32 cellular contexts compared by ENCODE assay signal in genomic region chr9:129661029-129661428, GRCh38. TPM values are rescaled to one million over a fixed set of nuclear protein-coding genes. Genes with fewer than 3 reads are reported as not detected.
"Had no signal": no experiment of that assay in that cellular context is flagged by ENCODE, and none has a peak within 500 bp of the region (broad histone marks: within the 10 kb centered on the region; RNA-seq: fewer than 3 reads in every experiment).

No MANE protein-coding gene starts in this region.

- H3K27ac Mint-ChIP-seq: stimulated activated effector memory CD8-positive, alpha-beta T cell treated with anti-CD3 and anti-CD28 coated beads, Interleukin-12 subunit alpha, Interleukin-12 subunit beta, amount 100 ng/mL, for 72 hours; stimulated activated memory B cell treated with anti-CD40 and anti-IgM and Interleukin-4, amounts not matched to agents 10 μg/mL and 1 μg/mL and 100 μg/mL, for 72 hours; stimulated activated naive B cell treated with anti-CD40 and anti-IgM and Interleukin-4, amounts not matched to agents 10 μg/mL and 1 μg/mL and 100 μg/mL, for 72 hours; stimulated activated naive CD8-positive, alpha-beta T cell treated with anti-CD3 and anti-CD28 coated beads, Interleukin-15, amount 100 ng/mL, for 72 hours; stimulated activated naive CD8-positive, alpha-beta T cell treated with anti-CD3 and anti-CD28 coated beads, Interleukin-15, Interleukin-2, amounts not matched to agents 100 ng/mL and 50 ng/mL, for 24 hours; type B pancreatic cell had no signal

- H3K9me3 ChIP-seq: stomach, suprapubic skin, testis, thoracic aorta, thyroid gland, tibial artery, tibial nerve, transverse colon, upper lobe of left lung, upper lobe of right lung, uterus, vagina had no signal

- H3K36me3 Mint-ChIP-seq: stimulated activated effector memory CD8-positive, alpha-beta T cell treated with anti-CD3 and anti-CD28 coated beads, Interleukin-12 subunit alpha, Interleukin-12 subunit beta, amount 100 ng/mL, for 72 hours; stimulated activated memory B cell treated with anti-CD40 and anti-IgM and Interleukin-4, amounts not matched to agents 10 μg/mL and 1 μg/mL and 100 μg/mL, for 72 hours; stimulated activated naive B cell treated with anti-CD40 and anti-IgM and Interleukin-4, amounts not matched to agents 10 μg/mL and 1 μg/mL and 100 μg/mL, for 72 hours; type B pancreatic cell had no signal

- ATAC-seq: stimulated activated effector memory CD8-positive, alpha-beta T cell treated with anti-CD3 and anti-CD28 coated beads, Interleukin-12 subunit alpha, Interleukin-12 subunit beta, amount 100 ng/mL, for 72 hours; stimulated activated memory B cell treated with anti-CD40 and anti-IgM and Interleukin-4, amounts not matched to agents 10 μg/mL and 1 μg/mL and 100 μg/mL, for 72 hours; stimulated activated naive B cell treated with anti-CD40 and anti-IgM and Interleukin-4, amounts not matched to agents 10 μg/mL and 1 μg/mL and 100 μg/mL, for 72 hours; stimulated activated naive CD8-positive, alpha-beta T cell treated with anti-CD3 and anti-CD28 coated beads, Interleukin-15, amount 100 ng/mL, for 72 hours; stimulated activated naive CD8-positive, alpha-beta T cell treated with anti-CD3 and anti-CD28 coated beads, Interleukin-15, Interleukin-2, amounts not matched to agents 100 U/mL and 50 U/mL, for 24 hours; upper lobe of right lung had no signal

- H3K4me1 ChIP-seq: testis, uterus had no signal

- H3K36me3 ChIP-seq: stomach, suprapubic skin, thoracic aorta, thyroid gland, tibial artery, tibial nerve, transverse colon, upper lobe of left lung, upper lobe of right lung, uterus, vagina had no signal

- H3K4me3 Mint-ChIP-seq: stimulated activated effector memory CD8-positive, alpha-beta T cell treated with anti-CD3 and anti-CD28 coated beads, Interleukin-12 subunit alpha, Interleukin-12 subunit beta, amount 100 ng/mL, for 72 hours; stimulated activated memory B cell treated with anti-CD40 and anti-IgM and Interleukin-4, amounts not matched to agents 10 μg/mL and 1 μg/mL and 100 μg/mL, for 72 hours; stimulated activated naive B cell treated with anti-CD40 and anti-IgM and Interleukin-4, amounts not matched to agents 10 μg/mL and 1 μg/mL and 100 μg/mL, for 72 hours; stimulated activated naive CD8-positive, alpha-beta T cell treated with anti-CD3 and anti-CD28 coated beads, Interleukin-15, amount 100 ng/mL, for 72 hours; stimulated activated naive CD8-positive, alpha-beta T cell treated with anti-CD3 and anti-CD28 coated beads, Interleukin-15, Interleukin-2, amounts not matched to agents 100 ng/mL and 50 ng/mL, for 24 hours; type B pancreatic cell had no signal

- DNase-seq: stimulated activated CD4-positive, alpha-beta T cell treated with anti-CD3 and anti-CD28 coated beads, Interleukin-2, amount 100 ng/mL, for 48 hours; stimulated activated CD4-positive, alpha-beta T cell treated with anti-CD3 and anti-CD28 coated beads, Interleukin-4, amount 100 ng/mL, for 1 hour; stimulated activated CD4-positive, alpha-beta T cell treated with anti-CD3 and anti-CD28 coated beads, Interleukin-4, amount 100 ng/mL, for 24 hours; stimulated activated CD4-positive, alpha-beta T cell treated with anti-CD3 and anti-CD28 coated beads, Interleukin-4, amount 100 ng/mL, for 4 hours; stimulated activated CD8-positive, alpha-beta memory T cell treated with anti-CD3 and anti-CD28 coated beads, Interleukin-4, amount 100 ng/mL, for 48 hours; stimulated activated naive B cell treated with anti-CD40 and anti-IgM and Interleukin-4, amounts not matched to agents 10 μg/mL and 1 μg/mL and 100 μg/mL, for 72 hours; stimulated activated naive CD4-positive, alpha-beta T cell; stimulated activated naive CD4-positive, alpha-beta T cell treated with Interleukin-2 at 50 U/mL for 16 hours; stimulated activated naive CD8-positive, alpha-beta T cell treated with anti-CD3 and anti-CD28 coated beads, Interleukin-15, amount 100 ng/mL, for 72 hours; stimulated activated naive CD8-positive, alpha-beta T cell treated with anti-CD3 and anti-CD28 coated beads, Interleukin-15, Interleukin-2, amounts not matched to agents 100 U/mL and 50 U/mL, for 24 hours; stomach; substantia nigra; testis; thyroid gland; tibial artery; transverse colon; trophoblast cell; upper lobe of left lung; upper lobe of right lung; uterus had no signal

- H3K4me3 ChIP-seq: stomach, suprapubic skin, testis, thoracic aorta, thyroid gland, tibial artery, tibial nerve, transverse colon, upper lobe of left lung, upper lobe of right lung, uterus, vagina had no signal

RNA-seq across cellular contexts. Expression of gene C9orf50, which starts 40.1 kb away (rescaled TPM):
- total RNA-seq: stomach, subcutaneous adipose tissue, temporal lobe, thoracic aorta, thyroid gland, transverse colon, upper lobe of left lung, upper lobe of right lung, ureter, urinary bladder, vagina had no signal
